38 cellular contexts compared by ENCODE assay signal in genomic region chr3:72069543-72069942, GRCh38.
"Had no signal": no experiment of that assay in that cellular context is flagged by ENCODE, and none has a peak within 500 bp of the region (broad histone marks: within the 10 kb centered on the region; RNA-seq: fewer than 3 reads in every experiment).

No MANE protein-coding gene starts in this region.

- ATAC-seq: activated naive CD4-positive, alpha-beta T cell treated with anti-CD3 and anti-CD28 coated beads, Interleukin-2, amount 50 U/mL, for 72 hours; activated naive CD8-positive, alpha-beta T cell treated with anti-CD3 and anti-CD28 coated beads, Interleukin-2, amount 50 U/mL, for 24 hours; activated T-cell treated with anti-CD3 and anti-CD28 coated beads, Interleukin-2, amount 50 U/mL, for 4 hours; activated T-cell treated with anti-CD3 and anti-CD28 coated beads, Interleukin-2, amount 50 U/mL, for 72 hours; activated T-helper 17 cell treated with anti-CD3 and anti-CD28 coated beads, Interleukin-2, amount 50 U/mL, for 72 hours; body of pancreas had no signal

- H3K27me3 ChIP-seq: adrenal gland, ascending aorta, body of pancreas, brain microvascular endothelial cell, breast epithelium, cardiac muscle cell had no signal

- H3K4me1 Mint-ChIP-seq: activated naive CD4-positive, alpha-beta T cell treated with anti-CD3 and anti-CD28 coated beads, Interleukin-2, amount 10 ng/mL, durations not matched to agents 7 days and 5 days; activated naive CD4-positive, alpha-beta T cell treated with anti-CD3 and anti-CD28 coated beads, Interleukin-2, amount 50 U/mL, for 24 hours; activated naive CD8-positive, alpha-beta T cell treated with anti-CD3 and anti-CD28 coated beads for 36 hours; activated naive CD8-positive, alpha-beta T cell treated with anti-CD3 and anti-CD28 coated beads, Interleukin-2, amount 50 U/mL, for 24 hours; activated T-helper 17 cell treated with anti-CD3 and anti-CD28 coated beads, Interleukin-2, amount 50 U/mL, for 72 hours; central memory CD8-positive, alpha-beta T cell had no signal

- DNase-seq: activated effector memory CD4-positive, alpha-beta T cell treated with anti-CD3 and anti-CD28 coated beads, Interleukin-2, amount 50 U/mL, for 16 hours; activated effector memory CD4-positive, alpha-beta T cell treated with Interleukin-2 at 50 U/mL for 16 hours; activated gamma-delta T cell; activated gamma-delta T cell treated with Interleukin-2 at 50 U/mL for 16 hours; activated naive CD4-positive, alpha-beta T cell; activated naive CD4-positive, alpha-beta T cell treated with anti-CD3 and anti-CD28 coated beads, Interleukin-2, amount 10 ng/mL, durations not matched to agents 7 days and 5 days; activated naive CD4-positive, alpha-beta T cell treated with anti-CD3 and anti-CD28 coated beads, Interleukin-2, amount 50 U/mL, for 16 hours; activated naive CD4-positive, alpha-beta T cell treated with Interleukin-2 at 50 U/mL for 16 hours; activated naive CD8-positive, alpha-beta T cell treated with anti-CD3 and anti-CD28 coated beads for 36 hours; activated naive CD8-positive, alpha-beta T cell treated with anti-CD3 and anti-CD28 coated beads, Interleukin-2, amount 10 ng/mL, durations not matched to agents 7 days and 5 days; activated naive CD8-positive, alpha-beta T cell treated with anti-CD3 and anti-CD28 coated beads, Interleukin-2, amount 50 U/mL, for 24 hours; activated T-cell treated with anti-CD3 and anti-CD28 coated beads, Interleukin-2, amount 50 U/mL, for 24 hours; activated T-cell treated with anti-CD3 and anti-CD28 coated beads, Interleukin-2, amount 50 U/mL, for 4 hours; activated T-cell treated with anti-CD3 and anti-CD28 coated beads, Interleukin-2, amount 50 U/mL, for 48 hours; activated T-cell treated with anti-CD3 and anti-CD28 coated beads, Interleukin-2, amount 50 U/mL, for 72 hours; adrenal gland; amniotic stem cell; amygdala; anterior cingulate cortex; aorta; body of pancreas; brain microvascular endothelial cell; caudate nucleus; central memory CD4-positive, alpha-beta T cell; cerebellar nuclear complex had no signal

- H3K4me3 ChIP-seq: adrenal gland, ascending aorta, body of pancreas, breast epithelium, cardiac muscle cell had no signal

- H3K9me3 ChIP-seq: adrenal gland, ascending aorta, body of pancreas, breast epithelium had no signal

- H3K27ac ChIP-seq: adrenal gland, ascending aorta, body of pancreas, brain microvascular endothelial cell, breast epithelium, cardiac muscle cell had no signal

- FAIRE-seq: astrocyte, bronchial epithelial cell had no signal

- H3K36me3 Mint-ChIP-seq: activated naive CD4-positive, alpha-beta T cell treated with anti-CD3 and anti-CD28 coated beads, Interleukin-2, amount 10 ng/mL, durations not matched to agents 7 days and 5 days; activated naive CD4-positive, alpha-beta T cell treated with anti-CD3 and anti-CD28 coated beads, Interleukin-2, amount 50 U/mL, for 24 hours; activated naive CD8-positive, alpha-beta T cell; activated naive CD8-positive, alpha-beta T cell treated with anti-CD3 and anti-CD28 coated beads for 36 hours; brain had no signal

- H3K4me3 Mint-ChIP-seq: activated naive CD4-positive, alpha-beta T cell treated with anti-CD3 and anti-CD28 coated beads, Interleukin-2, amount 10 ng/mL, durations not matched to agents 7 days and 5 days; activated naive CD4-positive, alpha-beta T cell treated with anti-CD3 and anti-CD28 coated beads, Interleukin-2, amount 50 U/mL, for 24 hours; activated naive CD8-positive, alpha-beta T cell; activated naive CD8-positive, alpha-beta T cell treated with anti-CD3 and anti-CD28 coated beads for 36 hours; activated naive CD8-positive, alpha-beta T cell treated with anti-CD3 and anti-CD28 coated beads, Interleukin-2, amount 10 ng/mL, durations not matched to agents 7 days and 5 days; activated naive CD8-positive, alpha-beta T cell treated with anti-CD3 and anti-CD28 coated beads, Interleukin-2, amount 50 U/mL, for 24 hours; activated T-cell treated with anti-CD3 and anti-CD28 coated beads, Interleukin-2, amount 50 U/mL, for 24 hours; activated T-cell treated with anti-CD3 and anti-CD28 coated beads, Interleukin-2, amount 50 U/mL, for 4 hours; activated T-cell treated with anti-CD3 and anti-CD28 coated beads, Interleukin-2, amount 50 U/mL, for 72 hours; activated T-helper 1 cell treated with anti-CD3 and anti-CD28 coated beads, Interleukin-12 subunit alpha, Interleukin-12 subunit beta, Interleukin-2, Interleukin-4 antibody, amounts not matched to agents 30 ng/mL and 10 ng/mL and 1 ng/mL, durations not matched to agents 14 hours and 24 hours and 36 hours; activated T-helper 17 cell treated with anti-CD3 and anti-CD28 coated beads, Interleukin-2, amount 50 U/mL, for 72 hours; brain; central memory CD8-positive, alpha-beta T cell had no signal

- H3K36me3 ChIP-seq: adrenal gland, ascending aorta, brain microvascular endothelial cell, breast epithelium, cardiac muscle cell had no signal

- H3K9me3 Mint-ChIP-seq: activated naive CD4-positive, alpha-beta T cell treated with anti-CD3 and anti-CD28 coated beads, Interleukin-2, amount 10 ng/mL, durations not matched to agents 7 days and 5 days; activated naive CD4-positive, alpha-beta T cell treated with anti-CD3 and anti-CD28 coated beads, Interleukin-2, amount 50 U/mL, for 24 hours; activated T-cell treated with anti-CD3 and anti-CD28 coated beads, Interleukin-2, amount 50 U/mL, for 24 hours; activated T-cell treated with anti-CD3 and anti-CD28 coated beads, Interleukin-2, amount 50 U/mL, for 4 hours; activated T-cell treated with anti-CD3 and anti-CD28 coated beads, Interleukin-2, amount 50 U/mL, for 72 hours had no signal

- H3K27ac Mint-ChIP-seq: activated naive CD4-positive, alpha-beta T cell treated with anti-CD3 and anti-CD28 coated beads, Interleukin-2, amount 10 ng/mL, durations not matched to agents 7 days and 5 days; activated naive CD4-positive, alpha-beta T cell treated with anti-CD3 and anti-CD28 coated beads, Interleukin-2, amount 50 U/mL, for 24 hours; activated naive CD4-positive, alpha-beta T cell treated with anti-CD3 and anti-CD28 coated beads, Interleukin-2, amount 50 U/mL, for 72 hours; activated naive CD8-positive, alpha-beta T cell; activated naive CD8-positive, alpha-beta T cell treated with anti-CD3 and anti-CD28 coated beads for 36 hours; activated naive CD8-positive, alpha-beta T cell treated with anti-CD3 and anti-CD28 coated beads, Interleukin-2, amount 10 ng/mL, durations not matched to agents 7 days and 5 days; activated naive CD8-positive, alpha-beta T cell treated with anti-CD3 and anti-CD28 coated beads, Interleukin-2, amount 50 U/mL, for 24 hours; activated T-cell treated with anti-CD3 and anti-CD28 coated beads, Interleukin-2, amount 50 U/mL, for 24 hours; activated T-cell treated with anti-CD3 and anti-CD28 coated beads, Interleukin-2, amount 50 U/mL, for 72 hours; activated T-helper 1 cell treated with anti-CD3 and anti-CD28 coated beads, Interleukin-12 subunit alpha, Interleukin-12 subunit beta, Interleukin-2, Interleukin-4 antibody, amounts not matched to agents 30 ng/mL and 10 ng/mL and 1 ng/mL, durations not matched to agents 14 hours and 24 hours and 36 hours; activated T-helper 17 cell treated with anti-CD3 and anti-CD28 coated beads, Interleukin-2, amount 50 U/mL, for 72 hours; activated T-helper 2 cell treated with anti-CD3 and anti-CD28 coated beads, Interferon-gamma antibody, Interleukin-2, Interleukin-4, amounts not matched to agents 10 μg/mL and 5 μg/mL and 100 μg/mL, durations not matched to agents 14 hours and 24 hours and 36 hours; brain had no signal

- H3K27me3 Mint-ChIP-seq: activated naive CD4-positive, alpha-beta T cell treated with anti-CD3 and anti-CD28 coated beads, Interleukin-2, amount 50 U/mL, for 24 hours; brain had no signal

- H3K4me1 ChIP-seq: adrenal gland, ascending aorta, body of pancreas, breast epithelium had no signal
